ENCODE assay signal across 1 cellular context in genomic region chr16:12390074-12390473, GRCh38.
TF ChIP-seq lines count a peak whose summit lies in the region.

No MANE protein-coding gene starts in this region.

TF ChIP-seq in SK-N-SH, 30 proteins besides CTCF, POLR2A, EP300 and RAD21 (continued from another document):
- no peak for TF ChIP-seq IRF3 (IDR thresholded peaks at IDR 0.05; ENCODE audit: low read depth, low read length)
- no peak for TF ChIP-seq FOSL2 (IDR thresholded peaks at IDR 0.05; ENCODE audit: borderline replicate concordance, low read depth)
- TF ChIP-seq, protein P1, sequence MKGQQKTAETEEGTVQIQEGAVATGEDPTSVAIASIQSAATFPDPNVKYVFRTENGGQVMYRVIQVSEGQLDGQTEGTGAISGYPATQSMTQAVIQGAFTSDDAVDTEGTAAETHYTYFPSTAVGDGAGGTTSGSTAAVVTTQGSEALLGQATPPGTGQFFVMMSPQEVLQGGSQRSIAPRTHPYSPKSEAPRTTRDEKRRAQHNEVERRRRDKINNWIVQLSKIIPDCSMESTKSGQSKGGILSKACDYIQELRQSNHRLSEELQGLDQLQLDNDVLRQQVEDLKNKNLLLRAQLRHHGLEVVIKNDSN (IDR thresholded peaks at IDR 0.05; ENCODE audit: borderline replicate concordance, low read depth): no peak
- no peak for TF ChIP-seq FOXM1 (IDR thresholded peaks at IDR 0.05; ENCODE audit: low read depth)
- no peak for TF ChIP-seq NRF1 (IDR thresholded peaks at IDR 0.05; ENCODE audit: low read depth, low read length)
- TF ChIP-seq RCOR1 (IDR thresholded peaks at IDR 0.05; ENCODE audit: low read length): no peak
- no peak for TF ChIP-seq MAX (IDR thresholded peaks at IDR 0.05; ENCODE audit: low read depth)
